In genomic region chr4:150682126-150682525, GRCh38 we compare ENCODE assay signal across 30 cellular contexts.
"Had no signal": no experiment of that assay in that cellular context is flagged by ENCODE, and none has a peak within 500 bp of the region (broad histone marks: within the 10 kb centered on the region; RNA-seq: fewer than 3 reads in every experiment).

No MANE protein-coding gene starts in this region.

- H3K4me3 ChIP-seq: breast epithelium, colonic mucosa, dorsolateral prefrontal cortex, esophagus muscularis mucosa, gastrocnemius medialis, right lobe of liver, skin epidermis, transverse colon had no signal

- H3K4me3 Mint-ChIP-seq: activated CD4-positive, alpha-beta memory T cell treated with anti-CD3 and anti-CD28 coated beads, Interleukin-2, amount 10 ng/mL, durations not matched to agents 7 days and 5 days; activated CD4-positive, alpha-beta T cell treated with anti-CD3 and anti-CD28 coated beads, Interleukin-2, amount 10 ng/mL, durations not matched to agents 24 days and 14 days; activated naive CD4-positive, alpha-beta T cell treated with anti-CD3 and anti-CD28 coated beads for 36 hours; activated naive CD8-positive, alpha-beta T cell treated with anti-CD3 and anti-CD28 coated beads, Interleukin-2, amount 10 ng/mL, durations not matched to agents 7 days and 5 days; activated T-cell treated with anti-CD3 and anti-CD28 coated beads, Interleukin-2, amount 50 U/mL, for 72 hours; effector memory CD8-positive, alpha-beta T cell; naive B cell; neural crest cell; stimulated activated naive B cell treated with anti-CD40 and anti-IgM and Interleukin-4, amounts not matched to agents 10 μg/mL and 1 μg/mL and 100 μg/mL, for 72 hours had no signal

- H3K4me1 ChIP-seq: breast epithelium, colonic mucosa, esophagus muscularis mucosa, gastrocnemius medialis, transverse colon had no signal

- H3K27ac Mint-ChIP-seq: activated CD4-positive, alpha-beta memory T cell treated with anti-CD3 and anti-CD28 coated beads, Interleukin-2, amount 10 ng/mL, durations not matched to agents 7 days and 5 days; activated CD4-positive, alpha-beta T cell treated with anti-CD3 and anti-CD28 coated beads, Interleukin-2, amount 10 ng/mL, durations not matched to agents 24 days and 14 days; activated naive CD4-positive, alpha-beta T cell treated with anti-CD3 and anti-CD28 coated beads for 36 hours; activated naive CD8-positive, alpha-beta T cell treated with anti-CD3 and anti-CD28 coated beads, Interleukin-2, amount 10 ng/mL, durations not matched to agents 7 days and 5 days; activated T-cell treated with anti-CD3 and anti-CD28 coated beads, Interleukin-2, amount 50 U/mL, for 72 hours; effector memory CD8-positive, alpha-beta T cell; naive B cell; stimulated activated naive B cell treated with anti-CD40 and anti-IgM and Interleukin-4, amounts not matched to agents 10 μg/mL and 1 μg/mL and 100 μg/mL, for 72 hours had no signal

- ATAC-seq: activated CD4-positive, CD25-positive, alpha-beta regulatory T cell treated with anti-CD3 and anti-CD28 coated beads, Interleukin-2, amount 50 U/mL, for 24 hours; activated T-cell treated with anti-CD3 and anti-CD28 coated beads, Interleukin-2, amount 50 U/mL, for 72 hours; effector memory CD8-positive, alpha-beta T cell; gastrocnemius medialis; left colon; right lobe of liver; stimulated activated naive B cell treated with anti-CD40 and anti-IgM and Interleukin-4, amounts not matched to agents 10 μg/mL and 1 μg/mL and 100 μg/mL, for 72 hours had no signal

- H3K9me3 Mint-ChIP-seq: activated CD4-positive, alpha-beta memory T cell treated with anti-CD3 and anti-CD28 coated beads, Interleukin-2, amount 10 ng/mL, durations not matched to agents 7 days and 5 days; activated CD4-positive, alpha-beta T cell treated with anti-CD3 and anti-CD28 coated beads, Interleukin-2, amount 10 ng/mL, durations not matched to agents 24 days and 14 days; activated naive CD4-positive, alpha-beta T cell treated with anti-CD3 and anti-CD28 coated beads for 36 hours; activated T-cell treated with anti-CD3 and anti-CD28 coated beads, Interleukin-2, amount 50 U/mL, for 72 hours; effector memory CD8-positive, alpha-beta T cell; naive B cell; neural crest cell; stimulated activated naive B cell treated with anti-CD40 and anti-IgM and Interleukin-4, amounts not matched to agents 10 μg/mL and 1 μg/mL and 100 μg/mL, for 72 hours had no signal

- DNase-seq: activated CD4-positive, alpha-beta memory T cell treated with anti-CD3 and anti-CD28 coated beads, Interleukin-2, amount 10 ng/mL, durations not matched to agents 7 days and 5 days; activated CD4-positive, alpha-beta T cell treated with anti-CD3 and anti-CD28 coated beads, Interleukin-2, amount 10 ng/mL, durations not matched to agents 24 days and 14 days; activated effector memory CD4-positive, alpha-beta T cell treated with Interleukin-2 at 50 U/mL for 16 hours; activated naive CD4-positive, alpha-beta T cell treated with anti-CD3 and anti-CD28 coated beads for 36 hours; activated naive CD8-positive, alpha-beta T cell treated with anti-CD3 and anti-CD28 coated beads, Interleukin-2, amount 10 ng/mL, durations not matched to agents 7 days and 5 days; activated T-cell treated with anti-CD3 and anti-CD28 coated beads, Interleukin-2, amount 50 U/mL, for 72 hours; amniotic stem cell; colonic mucosa; dorsolateral prefrontal cortex; effector memory CD8-positive, alpha-beta T cell; gastrocnemius medialis; head of caudate nucleus; hypothalamus; islet precursor cell; left colon; mesendoderm; naive B cell; occipital lobe; right lobe of liver; stimulated activated CD4-positive, alpha-beta T cell treated with anti-CD3 and anti-CD28 coated beads, Interleukin-15, amount 100 ng/mL, for 24 hours; stimulated activated CD4-positive, alpha-beta T cell treated with anti-CD3 and anti-CD28 coated beads, Interleukin-2, amount 100 ng/mL, for 48 hours; stimulated activated CD8-positive, alpha-beta memory T cell treated with anti-CD3 and anti-CD28 coated beads, Interleukin-4, amount 100 ng/mL, for 48 hours; stimulated activated naive B cell treated with anti-CD40 and anti-IgM and Interleukin-4, amounts not matched to agents 10 μg/mL and 1 μg/mL and 100 μg/mL, for 72 hours; transverse colon had no signal

- H3K9me3 ChIP-seq: breast epithelium, colonic mucosa, esophagus muscularis mucosa, gastrocnemius medialis, right lobe of liver, transverse colon had no signal

- H3K27me3 Mint-ChIP-seq: activated CD4-positive, alpha-beta memory T cell treated with anti-CD3 and anti-CD28 coated beads, Interleukin-2, amount 10 ng/mL, durations not matched to agents 7 days and 5 days; activated CD4-positive, alpha-beta T cell treated with anti-CD3 and anti-CD28 coated beads, Interleukin-2, amount 10 ng/mL, durations not matched to agents 24 days and 14 days; activated naive CD8-positive, alpha-beta T cell treated with anti-CD3 and anti-CD28 coated beads, Interleukin-2, amount 10 ng/mL, durations not matched to agents 7 days and 5 days; effector memory CD8-positive, alpha-beta T cell; naive B cell; stimulated activated naive B cell treated with anti-CD40 and anti-IgM and Interleukin-4, amounts not matched to agents 10 μg/mL and 1 μg/mL and 100 μg/mL, for 72 hours had no signal

- H3K36me3 ChIP-seq: colonic mucosa, esophagus muscularis mucosa, gastrocnemius medialis, right lobe of liver, transverse colon had no signal

- FAIRE-seq: urothelium cell line had no signal

- H3K27ac ChIP-seq: breast epithelium, colonic mucosa, dorsolateral prefrontal cortex, esophagus muscularis mucosa, gastrocnemius medialis, right lobe of liver, skin epidermis, transverse colon had no signal

- H3K4me1 Mint-ChIP-seq: activated CD4-positive, alpha-beta memory T cell treated with anti-CD3 and anti-CD28 coated beads, Interleukin-2, amount 10 ng/mL, durations not matched to agents 7 days and 5 days; activated CD4-positive, alpha-beta T cell treated with anti-CD3 and anti-CD28 coated beads, Interleukin-2, amount 10 ng/mL, durations not matched to agents 24 days and 14 days; activated naive CD8-positive, alpha-beta T cell treated with anti-CD3 and anti-CD28 coated beads, Interleukin-2, amount 10 ng/mL, durations not matched to agents 7 days and 5 days; stimulated activated naive B cell treated with anti-CD40 and anti-IgM and Interleukin-4, amounts not matched to agents 10 μg/mL and 1 μg/mL and 100 μg/mL, for 72 hours had no signal
